In genomic region chr5:154714271-154714986, GRCh38 we compare ENCODE assay signal across 8 cellular contexts. TPM values are rescaled to one million over a fixed set of nuclear protein-coding genes. Genes with fewer than 3 reads are reported as not detected.
A peak's percentile ranks its signal among the peaks of the same experiment; 100 is the strongest.
DNase-seq lines count a peak whose midpoint lies in the region; ATAC-seq and TF ChIP-seq lines count a peak whose summit lies in the region.

No MANE protein-coding gene starts in this region.

- no peak for TF ChIP-seq CTCF in heart left ventricle (IDR thresholded peaks at IDR 0.05)
- no peak for TF ChIP-seq CTCF in right atrium auricular region (IDR thresholded peaks at IDR 0.05)
- no peak for TF ChIP-seq CTCF in Peyer's patch (IDR thresholded peaks at IDR 0.05)
- TF ChIP-seq CTCF in upper lobe of left lung (IDR thresholded peaks at IDR 0.05) = no peak

- peaks cover 0 to 31% (median 2%) of the 10 kb centered on the region in 12 donors for H3K4me1 ChIP-seq in heart left ventricle
- no peaks in the 10 kb centered on the region for H3K4me1 ChIP-seq in right atrium auricular region
- peaks cover 0 to 21% (median 0%) of the 10 kb centered on the region in 4 donors for H3K4me1 ChIP-seq in Peyer's patch
- no peaks in the 10 kb centered on the region for H3K4me1 ChIP-seq in right cardiac atrium (ENCODE audit: control insufficient read depth, insufficient read depth, low read length)
- H3K4me1 ChIP-seq in upper lobe of left lung = peaks cover 0 to 24% (median 19%) of the 10 kb centered on the region in 4 donors

- peak overlapping the region in 3 of 12 donors; percentile 18 to 25 (median 21) for H3K4me3 ChIP-seq in heart left ventricle
- no peak overlapping the region for H3K4me3 ChIP-seq in right atrium auricular region
- peak overlapping the region in 2 of 4 donors; percentile 47 to 49 for H3K4me3 ChIP-seq in Peyer's patch
- H3K4me3 ChIP-seq in right cardiac atrium (ENCODE audit: low read length) = no peak overlapping the region
- peak overlapping the region in 3 of 4 donors; percentile 11 to 36 (median 31) for H3K4me3 ChIP-seq in upper lobe of left lung

- H3K27me3 ChIP-seq in heart left ventricle (no peaks in the 10 kb centered on the region), right atrium auricular region (no peaks in the 10 kb centered on the region), Peyer's patch (no peaks in the 10 kb centered on the region), right cardiac atrium (ENCODE audit: control insufficient read depth, insufficient read depth) (no peaks in the 10 kb centered on the region), upper lobe of left lung (no peaks in the 10 kb centered on the region)

- H3K36me3 ChIP-seq in heart left ventricle (no peaks in the 10 kb centered on the region), right atrium auricular region (no peaks in the 10 kb centered on the region), Peyer's patch (no peaks in the 10 kb centered on the region), upper lobe of left lung (no peaks in the 10 kb centered on the region)

- intact Hi-C loops in heart left ventricle (cut with DNase I) = no loop called here
- intact Hi-C loops in right cardiac atrium (cut with DNase I) = no loop called here

- H3K27ac ChIP-seq in heart left ventricle = peak overlapping the region in 1 of 12 donors; percentile 84
- no peak overlapping the region for H3K27ac ChIP-seq in right atrium auricular region
- peak overlapping the region in 3 of 4 donors; percentile 58 to 83 (median 80) for H3K27ac ChIP-seq in Peyer's patch
- no peak overlapping the region for H3K27ac ChIP-seq in right cardiac atrium (ENCODE audit: low read length)
- peak overlapping the region; percentile 12 to 68 (median 54) for H3K27ac ChIP-seq in upper lobe of left lung

- TF ChIP-seq EP300 in upper lobe of left lung (IDR thresholded peaks at IDR 0.05) = no peak

- peak in 3 of 4 donors; percentile 28 to 61 (median 47) for ATAC-seq in heart left ventricle
- peak; percentile 87 for ATAC-seq in HG02981 (IDR thresholded peaks at IDR 0.05; ENCODE audit: unreplicated experiment)
- ATAC-seq in right cardiac atrium = peak; percentile 44 to 49
- peak; percentile 71 to 75 for ATAC-seq in upper lobe of left lung (ENCODE audit: low FRiP score in 2 of 2)

- 72 to 81% (median 77%) methylated on average over 10 of the region's 10 CpGs for WGBS in heart left ventricle, 4 donors
- 69% methylated on average over 10 of the region's 10 CpGs for WGBS in right cardiac atrium
- WGBS in upper lobe of left lung, 2 donors = 41 to 52% methylated on average over 10 of the region's 10 CpGs

- TF ChIP-seq POLR2A in heart left ventricle (IDR thresholded peaks at IDR 0.05) (no peak), Peyer's patch (IDR thresholded peaks at IDR 0.05) (peak in 1 of 2 donors; percentile 31), upper lobe of left lung (IDR thresholded peaks at IDR 0.05) (no peak)

- no peak for DNase-seq in heart left ventricle
- no peak for DNase-seq in right atrium auricular region (ENCODE audit: low spot score)
- DNase-seq in Peyer's patch = peak in 2 of 3 donors; percentile 18 to 53
- no peak for DNase-seq in right cardiac atrium
- DNase-seq in upper lobe of left lung = peak in 1 of 2 donors; percentile 59
- no peak for DNase-seq in HuH-7.5 (ENCODE audit: low spot score)
- DNase-seq in effector CD4-positive, alpha-beta T cell = no peak

- H3K9me3 ChIP-seq in heart left ventricle = no peaks in the 10 kb centered on the region
- H3K9me3 ChIP-seq in right atrium auricular region = no peaks in the 10 kb centered on the region
- H3K9me3 ChIP-seq in Peyer's patch = no peaks in the 10 kb centered on the region
- H3K9me3 ChIP-seq in right cardiac atrium (ENCODE audit: control insufficient read depth, low read length) = no peaks in the 10 kb centered on the region
- no peaks in the 10 kb centered on the region for H3K9me3 ChIP-seq in upper lobe of left lung

RNA-seq across cellular contexts. Expression of gene LARP1, which starts 40.7 kb away (rescaled TPM):
- total RNA-seq in heart left ventricle = 100 to 1,000 TPM in 8 of 9 donors, 10 to 100 TPM in 1; 91.6 to 189 (median 181) TPM
- polyA plus RNA-seq in heart left ventricle = 10 to 100 TPM; 36.5 to 89.9 TPM
- 10 to 100 TPM; 92.4 to 98.1 TPM for total RNA-seq in right atrium auricular region
- 100 to 1,000 TPM in 3 of 4 donors, 10 to 100 TPM in 1; 84.1 to 177 (median 127) TPM for total RNA-seq in Peyer's patch
- 100 to 1,000 TPM; 119 to 130 (median 124) TPM for total RNA-seq in right cardiac atrium
- 43.9 TPM for polyA plus RNA-seq in right cardiac atrium
- 100 to 1,000 TPM; 107 to 154 (median 129) TPM for total RNA-seq in upper lobe of left lung

Comparison
In these comparisons a context has a peak if more than half of its experiments do, and no peak if none do; other contexts are left out.
1. DNase-seq: peak in Peyer's patch (2 of 3); none in heart left ventricle (0 of 5), right atrium auricular region (single experiment), right cardiac atrium (0 of 3), HuH-7.5 (single experiment) and effector CD4-positive, alpha-beta T cell (single experiment).
2. H3K27ac ChIP-seq: peak in Peyer's patch (3 of 4) and upper lobe of left lung (4 of 4); none in right atrium auricular region (0 of 2) and right cardiac atrium (single experiment).
3. H3K4me3 ChIP-seq: peak in upper lobe of left lung (3 of 4); none in right atrium auricular region (0 of 2) and right cardiac atrium (single experiment).
4. Peak in every context shown above with its lines, with median percentiles within 50 percentile points of each other: ATAC-seq.